In genomic region chr9:74742792-74743389, GRCh38 we compare ENCODE assay signal across 8 cellular contexts.
DNase-seq lines count a peak whose midpoint lies in the region; ATAC-seq, FAIRE-seq and TF ChIP-seq lines count a peak whose summit lies in the region.

No MANE protein-coding gene starts in this region.

- H3K9me3 ChIP-seq in kidney (ENCODE audit: control insufficient read depth in 1 of 2, low read length in 2 of 2) (no peaks in the 10 kb centered on the region), uterus (no peaks in the 10 kb centered on the region)

- no peak for ATAC-seq in HG02798 (IDR thresholded peaks at IDR 0.05; ENCODE audit: poor library complexity, unreplicated experiment)

- no peak overlapping the region for H3K9ac ChIP-seq in kidney (ENCODE audit: low read length in 2 of 2)

- TF ChIP-seq RAD21 in Ishikawa (IDR thresholded peaks at IDR 0.05; ENCODE audit: low read depth) = peak; percentile 67

- no peak overlapping the region for H3K27ac ChIP-seq in kidney (ENCODE audit: low read depth in 2 of 2, low read length in 2 of 2)
- H3K27ac ChIP-seq in uterus = no peak overlapping the region

- H3K36me3 ChIP-seq in kidney (ENCODE audit: control insufficient read depth in 1 of 2, insufficient read depth in 2 of 2, low read length in 2 of 2) (no peaks in the 10 kb centered on the region), uterus (peaks cover 0 to 3% of the 10 kb centered on the region in 2 donors)

- TF ChIP-seq POLR2A in uterus (IDR thresholded peaks at IDR 0.05) = no peak

- intact Hi-C loops in kidney (cut with DNase I) (no loop called here), uterus (cut with DNase I; ENCODE audit: low total_unique reads) (no loop called here)

- FAIRE-seq in kidney (lab: Jason Lieb, UNC) = no peak

- H3K4me1 ChIP-seq in kidney (ENCODE audit: control insufficient read depth in 1 of 2, insufficient read depth in 1 of 2, low read depth in 1 of 2, low read length in 2 of 2) = no peaks in the 10 kb centered on the region
- H3K4me1 ChIP-seq in uterus = no peaks in the 10 kb centered on the region

- DNase-seq in activated T-cell treated with anti-CD3 and anti-CD28 coated beads, Interleukin-2, amount 50 U/mL, for 48 hours = peak; percentile 19 to 23
- DNase-seq in activated T-cell treated with anti-CD3 and anti-CD28 coated beads, Interleukin-2, amount 50 U/mL, for 1 hour = no peak
- DNase-seq in astrocyte of the hippocampus (ENCODE audit: low read depth, low spot score) (peak; percentile 72), kidney (no peak), uterus (no peak), UCSD-AML1 (lab: John Stamatoyannopoulos, UW; ENCODE audit: unreplicated experiment) (no peak)

- H3K4me3 ChIP-seq in kidney (ENCODE audit: low read length in 2 of 2) (peak overlapping the region in 1 of 2 donors; percentile 4), uterus (no peak overlapping the region)

- no peaks in the 10 kb centered on the region for H3K27me3 ChIP-seq in uterus

- TF ChIP-seq CTCF in kidney (IDR thresholded peaks at IDR 0.05; ENCODE audit: borderline replicate concordance, extremely low read depth, insufficient read depth) (peak; percentile 51), uterus (IDR thresholded peaks at IDR 0.05) (peak; percentile 44 to 68 (median 60))

- TF ChIP-seq EP300 in Ishikawa (IDR thresholded peaks at IDR 0.05; ENCODE audit: borderline replicate concordance) = no peak

TF ChIP-seq in Ishikawa, 13 proteins besides CTCF, POLR2A, EP300 and RAD21:
- TF ChIP-seq YY1 (IDR thresholded peaks at IDR 0.05; ENCODE audit: low read depth) = no peak

Comparison
In these comparisons a context has a peak if more than half of its experiments do, and no peak if none do; other contexts are left out.
1. DNase-seq: peak in activated T-cell treated with anti-CD3 and anti-CD28 coated beads, Interleukin-2, amount 50 U/mL, for 48 hours (2 of 2) and astrocyte of the hippocampus (single experiment); none in activated T-cell treated with anti-CD3 and anti-CD28 coated beads, Interleukin-2, amount 50 U/mL, for 1 hour (single experiment), kidney (single experiment), uterus (0 of 2) and UCSD-AML1 (single experiment).